9 cellular contexts compared by ENCODE assay signal in the genomic region with DNA sequence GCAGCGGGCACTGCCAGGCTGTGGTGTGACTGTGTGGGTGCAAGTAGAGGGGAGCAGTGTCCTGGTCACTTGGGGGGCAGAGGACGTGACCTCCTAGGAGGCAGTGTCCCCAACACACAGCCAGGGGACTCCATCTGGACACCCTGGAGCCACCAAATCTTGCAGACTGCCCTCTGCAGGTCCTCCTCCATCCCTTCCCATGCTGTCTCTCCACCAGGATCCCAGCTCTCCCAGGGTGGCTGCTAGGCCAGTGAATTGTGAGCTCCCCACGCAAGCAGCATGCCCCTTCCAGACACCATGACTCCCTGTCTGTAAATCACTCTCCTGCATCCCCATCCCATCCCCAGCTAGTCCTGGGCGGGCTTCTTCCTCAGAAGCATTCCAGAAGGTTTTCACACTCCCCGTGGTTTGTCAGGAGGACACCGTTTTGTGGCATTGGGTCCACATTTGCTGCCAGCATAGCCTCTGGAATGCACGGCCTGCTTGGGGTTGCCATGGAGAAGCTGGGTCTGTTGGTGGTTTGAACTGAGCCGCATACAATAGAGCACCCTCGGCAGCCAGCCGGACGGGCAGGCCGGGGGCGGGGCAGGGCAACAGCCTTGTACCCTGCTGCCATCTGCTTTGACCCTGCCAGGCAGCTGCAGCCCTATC.
DNase-seq lines count a peak whose midpoint lies in the region; ATAC-seq and TF ChIP-seq lines count a peak whose summit lies in the region.
"Had no signal": no experiment of that assay in that cellular context is flagged by ENCODE, and none has a peak within 500 bp of the region (broad histone marks: within the 10 kb centered on the region; RNA-seq: fewer than 3 reads in every experiment).

No MANE protein-coding gene starts in this region.

- peak; percentile 88 for DNase-seq in Daoy (ENCODE audit: low read depth)
- peak; percentile 75 for DNase-seq in NCI-H774 (lab: John Stamatoyannopoulos, UW)
- DNase-seq in fibroblast of the aortic adventitia (ENCODE audit: low read depth): peak; percentile 9
- peak; percentile 30 for DNase-seq in prostate gland (ENCODE audit: low spot score)
- DNase-seq in stimulated activated CD8-positive, alpha-beta memory T cell treated with anti-CD3 and anti-CD28 coated beads, Interleukin-4, amount 100 ng/mL, for 48 hours: no peak
- no peak for DNase-seq in activated CD4-positive, alpha-beta T cell treated with anti-CD3 and anti-CD28 coated beads, Interleukin-2, amount 50 U/mL, for 48 hours

- H3K4me3 ChIP-seq in fibroblast of the aortic adventitia (ENCODE audit: low read depth, low read length) (no peak overlapping the region), prostate gland (no peak overlapping the region)
- H3K4me3 ChIP-seq: GM12878 had no signal

- TF ChIP-seq CTCF in fibroblast of the aortic adventitia (IDR thresholded peaks at IDR 0.05; ENCODE audit: insufficient read depth, low read length): no peak
- no peak for TF ChIP-seq CTCF in prostate gland (IDR thresholded peaks at IDR 0.05)

- no peaks in the 10 kb centered on the region for H3K27me3 ChIP-seq in prostate gland (replicated peaks; ENCODE audit: insufficient read depth)

- no peaks in the 10 kb centered on the region for H3K9me3 ChIP-seq in prostate gland

- intact Hi-C loops in prostate gland (cut with DNase I): no loop called here

- H3K4me1 ChIP-seq in prostate gland (replicated peaks): peaks cover 10% of the 10 kb centered on the region

- TF ChIP-seq POLR2A in prostate gland (IDR thresholded peaks at IDR 0.05): no peak

- H3K36me3 ChIP-seq in prostate gland: no peaks in the 10 kb centered on the region

- WGBS in prostate gland: 39% methylated on average over 13 of the region's 13 CpGs

- ATAC-seq in GM21717 (IDR thresholded peaks at IDR 0.05; ENCODE audit: unreplicated experiment): no peak
- no peak for ATAC-seq in HG02798 (IDR thresholded peaks at IDR 0.05; ENCODE audit: poor library complexity, unreplicated experiment)
- ATAC-seq: GM12878 had no signal

- peak overlapping the region; percentile 76 to 77 for H3K27ac ChIP-seq in prostate gland

Comparison
In these comparisons a context has a peak if more than half of its experiments do, and no peak if none do; other contexts are left out.
1. DNase-seq: peak in Daoy (single experiment), NCI-H774 (single experiment), fibroblast of the aortic adventitia (single experiment) and prostate gland (single experiment); none in stimulated activated CD8-positive, alpha-beta memory T cell treated with anti-CD3 and anti-CD28 coated beads, Interleukin-4, amount 100 ng/mL, for 48 hours (single experiment) and activated CD4-positive, alpha-beta T cell treated with anti-CD3 and anti-CD28 coated beads, Interleukin-2, amount 50 U/mL, for 48 hours (0 of 2).